15 cellular contexts compared by ENCODE assay signal in genomic region chr15:89179966-89180875, GRCh38. TPM values are rescaled to one million over a fixed set of nuclear protein-coding genes. Genes with fewer than 3 reads are reported as not detected.
DNase-seq lines count a peak whose midpoint lies in the region; ATAC-seq and TF ChIP-seq lines count a peak whose summit lies in the region.
"Had no signal": no experiment of that assay in that cellular context is flagged by ENCODE, and none has a peak within 500 bp of the region (broad histone marks: within the 10 kb centered on the region; RNA-seq: fewer than 3 reads in every experiment).

No MANE protein-coding gene starts in this region.

- H3K4me3 ChIP-seq in esophagus muscularis mucosa: no peak overlapping the region
- H3K4me3 ChIP-seq: body of pancreas, lower lobe of right lung, SJSA1 had no signal

- H3K27me3 ChIP-seq in esophagus muscularis mucosa: no peaks in the 10 kb centered on the region
- H3K27me3 ChIP-seq: body of pancreas, SJSA1 had no signal

- peak; percentile 74 for DNase-seq in activated CD4-positive, alpha-beta T cell treated with anti-CD3 and anti-CD28 coated beads for 48 hours
- no peak for DNase-seq in activated CD4-positive, alpha-beta T cell treated with anti-CD3 and anti-CD28 coated beads for 1 hour
- peak in 2 of 3 experiments; percentile 27 to 54 for DNase-seq in stimulated activated CD4-positive, alpha-beta T cell treated with anti-CD3 and anti-CD28 coated beads, TNF-alpha, amount 100 ng/mL, for 24 hours (ENCODE audit: low read depth in 3 of 3)
- no peak for DNase-seq in foreskin melanocyte
- DNase-seq in esophagus muscularis mucosa (ENCODE audit: extremely low spot score): no peak
- no peak for DNase-seq in posterior cingulate gyrus
- DNase-seq: activated B cell treated with CpG ODN at 0.5 μM for 24 hours, body of pancreas, lower lobe of right lung, NCI-H1436, NCI-H748 treated with DMSO at 0.1 percent for 48 hours had no signal

- TF ChIP-seq CTCF in esophagus muscularis mucosa (IDR thresholded peaks at IDR 0.05): no peak

- WGBS in esophagus muscularis mucosa: 68% methylated on average over 4 of the region's 5 CpGs

- no peak for TF ChIP-seq EP300 in esophagus muscularis mucosa (IDR thresholded peaks at IDR 0.05)

- peak overlapping the region; percentile 95 for H3K27ac Mint-ChIP-seq in activated naive CD8-positive, alpha-beta T cell
- H3K27ac Mint-ChIP-seq: activated B cell treated with CpG ODN at 0.5 μM for 24 hours had no signal

- H3K4me1 Mint-ChIP-seq in activated naive CD8-positive, alpha-beta T cell (ENCODE audit: low read depth): peaks cover 22% of the 10 kb centered on the region

- no peaks in the 10 kb centered on the region for H3K9me3 ChIP-seq in esophagus muscularis mucosa
- H3K9me3 ChIP-seq: body of pancreas, lower lobe of right lung, SJSA1 had no signal

- H3K4me3 Mint-ChIP-seq in activated naive CD8-positive, alpha-beta T cell: peak overlapping the region; percentile 13
- H3K4me3 Mint-ChIP-seq: activated B cell treated with CpG ODN at 0.5 μM for 24 hours had no signal

- no peak for TF ChIP-seq POLR2A in esophagus muscularis mucosa (IDR thresholded peaks at IDR 0.05; ENCODE audit: low read depth)

- H3K27ac ChIP-seq in esophagus muscularis mucosa (replicated peaks in 1 of 4): no peak overlapping the region
- H3K27ac ChIP-seq: body of pancreas, lower lobe of right lung, SJSA1 had no signal

- no peaks in the 10 kb centered on the region for H3K9me3 Mint-ChIP-seq in activated naive CD8-positive, alpha-beta T cell (ENCODE audit: low read depth)
- H3K9me3 Mint-ChIP-seq: activated B cell treated with CpG ODN at 0.5 μM for 24 hours had no signal

- ATAC-seq in HG02571 (IDR thresholded peaks at IDR 0.05; ENCODE audit: unreplicated experiment): peak; percentile 56
- ATAC-seq: body of pancreas, lower lobe of right lung had no signal

- H3K4me1 ChIP-seq in esophagus muscularis mucosa: peaks cover 8 to 27% (median 9%) of the 10 kb centered on the region in 4 donors
- H3K4me1 ChIP-seq: lower lobe of right lung, SJSA1 had no signal

- H3K36me3 ChIP-seq in esophagus muscularis mucosa: peaks cover 16 to 88% (median 62%) of the 10 kb centered on the region in 4 donors

- peaks cover 18% of the 10 kb centered on the region for H3K36me3 Mint-ChIP-seq in activated naive CD8-positive, alpha-beta T cell

- intact Hi-C loops in esophagus muscularis mucosa (cut with DNase I) (loop anchor here (5.0 kb wide), 1 partner anchor 278 kb away; no protein-coding TSS in a partner anchor), posterior cingulate gyrus (cut with DNase I) (loop anchor here (5.0 kb wide), 2 partner anchors 38 to 278 kb away; no protein-coding TSS in a partner anchor)

- no peaks in the 10 kb centered on the region for H3K27me3 Mint-ChIP-seq in activated naive CD8-positive, alpha-beta T cell
- H3K27me3 Mint-ChIP-seq: activated B cell treated with CpG ODN at 0.5 μM for 24 hours had no signal

RNA-seq across cellular contexts. Expression of gene RLBP1, which starts 41.2 kb away (rescaled TPM):
- under 1 TPM in 3 of 4 donors, not detected in 1; 0.13 to 0.52 (median 0.50) TPM for total RNA-seq in esophagus muscularis mucosa
- total RNA-seq: A673, activated B cell treated with CpG ODN at 0.5 μM for 24 hours, body of pancreas, lower lobe of right lung, SJSA1 had no signal

Comparison
In these comparisons a context has a peak if more than half of its experiments do, and no peak if none do; other contexts are left out.
1. DNase-seq: peak in activated CD4-positive, alpha-beta T cell treated with anti-CD3 and anti-CD28 coated beads for 48 hours (single experiment) and stimulated activated CD4-positive, alpha-beta T cell treated with anti-CD3 and anti-CD28 coated beads, TNF-alpha, amount 100 ng/mL, for 24 hours (2 of 3); none in activated CD4-positive, alpha-beta T cell treated with anti-CD3 and anti-CD28 coated beads for 1 hour (single experiment), foreskin melanocyte (single experiment), esophagus muscularis mucosa (single experiment) and posterior cingulate gyrus (0 of 10).